1 cellular context compared by ENCODE assay signal in the genomic region with DNA sequence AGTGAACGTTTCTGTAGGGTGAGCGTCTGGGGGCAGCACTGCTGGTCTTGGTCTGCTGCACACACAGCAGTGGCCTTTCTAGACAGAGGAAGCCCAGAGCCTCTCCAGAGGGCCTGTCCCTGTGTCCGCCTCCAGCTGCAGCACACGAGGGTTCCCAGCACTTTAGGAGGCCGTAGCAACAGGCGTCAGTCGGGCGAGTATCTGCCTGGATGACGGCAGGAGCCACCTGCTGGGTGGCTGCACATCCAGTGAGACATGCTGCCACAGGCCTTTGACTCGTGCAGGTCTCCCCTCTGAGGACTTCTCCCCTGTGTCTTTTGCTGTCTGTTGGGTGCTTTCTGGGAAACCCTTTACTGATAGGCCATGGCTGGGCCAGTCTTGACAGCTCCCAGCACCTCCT.
TF ChIP-seq lines count a peak whose summit lies in the region.

No MANE protein-coding gene starts in this region.

TF ChIP-seq in H1, 55 proteins besides CTCF, POLR2A, EP300 and RAD21:
- TF ChIP-seq TEAD4 (IDR thresholded peaks at IDR 0.05; ENCODE audit: low read depth, low read length) (no peak), HDAC6 (IDR thresholded peaks at IDR 0.05; ENCODE audit: low read depth, low read length) (no peak), CTBP2 (IDR thresholded peaks at IDR 0.05; ENCODE audit: borderline replicate concordance, insufficient read depth, insufficient read length, low read length) (no peak), GTF2F1 (IDR thresholded peaks at IDR 0.05; ENCODE audit: borderline replicate concordance, low read depth, low read length) (no peak), KDM1A (IDR thresholded peaks at IDR 0.05; ENCODE audit: borderline replicate concordance, low read length) (no peak), BACH1 (IDR thresholded peaks at IDR 0.05; ENCODE audit: low read length) (no peak), CHD1 (IDR thresholded peaks at IDR 0.05; ENCODE audit: low read depth, low read length) (no peak), RBBP5 (IDR thresholded peaks at IDR 0.05; ENCODE audit: borderline replicate concordance, low read depth, low read length) (no peak), EGR1 (IDR thresholded peaks at IDR 0.05; ENCODE audit: borderline replicate concordance, low read depth, low read length) (no peak), TAF7 (optimal IDR thresholded peaks at IDR 0.05; ENCODE audit: borderline replicate concordance, low read depth, low read length) (no peak), POU5F1 (IDR thresholded peaks at IDR 0.05; ENCODE audit: low read depth, low read length) (no peak), RNF2 (IDR thresholded peaks at IDR 0.05; ENCODE audit: borderline replicate concordance, low read depth, low read length, missing control alignments, poor library complexity, severe bottlenecking) (no peak), CEBPB (IDR thresholded peaks at IDR 0.05; ENCODE audit: low read depth, low read length) (no peak), CHD2 (IDR thresholded peaks at IDR 0.05; ENCODE audit: low read length) (no peak), MAFK (IDR thresholded peaks at IDR 0.05; ENCODE audit: low read depth, low read length) (no peak)
- TF ChIP-seq, protein P1, sequence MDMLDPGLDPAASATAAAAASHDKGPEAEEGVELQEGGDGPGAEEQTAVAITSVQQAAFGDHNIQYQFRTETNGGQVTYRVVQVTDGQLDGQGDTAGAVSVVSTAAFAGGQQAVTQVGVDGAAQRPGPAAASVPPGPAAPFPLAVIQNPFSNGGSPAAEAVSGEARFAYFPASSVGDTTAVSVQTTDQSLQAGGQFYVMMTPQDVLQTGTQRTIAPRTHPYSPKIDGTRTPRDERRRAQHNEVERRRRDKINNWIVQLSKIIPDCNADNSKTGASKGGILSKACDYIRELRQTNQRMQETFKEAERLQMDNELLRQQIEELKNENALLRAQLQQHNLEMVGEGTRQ (IDR thresholded peaks at IDR 0.05; ENCODE audit: low read length): no peak
